Comparison of ENCODE assay signal across 23 cellular contexts in the genomic region with DNA sequence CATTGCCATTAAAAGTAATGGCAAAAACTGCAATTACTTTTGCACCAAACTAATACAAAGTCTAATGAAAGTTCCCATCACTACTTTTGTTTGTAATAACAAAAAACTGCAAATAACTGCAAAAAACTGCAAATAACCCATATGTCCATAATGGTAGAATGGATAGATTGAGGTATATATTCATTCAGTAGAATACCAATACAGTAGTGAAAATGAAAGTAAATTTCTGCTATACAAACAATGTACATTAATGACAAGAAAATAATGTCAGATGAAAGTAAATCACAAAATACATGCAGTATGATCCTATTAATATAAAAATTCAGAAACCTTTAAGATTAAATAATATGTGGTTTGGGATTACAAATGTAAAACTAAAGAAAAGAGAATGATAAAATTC. TPM values are rescaled to one million over a fixed set of nuclear protein-coding genes. Genes with fewer than 3 reads are reported as not detected.
A peak's percentile ranks its signal among the peaks of the same experiment; 100 is the strongest.
DNase-seq lines count a peak whose midpoint lies in the region; ATAC-seq, FAIRE-seq and TF ChIP-seq lines count a peak whose summit lies in the region.
"Had no signal": no experiment of that assay in that cellular context is flagged by ENCODE, and none has a peak within 500 bp of the region (broad histone marks: within the 10 kb centered on the region; RNA-seq: fewer than 3 reads in every experiment).

No MANE protein-coding gene starts in this region.

- peak; percentile 94 for FAIRE-seq in A204.1 (lab: Jason Lieb, UNC)
- FAIRE-seq in A549 (lab: Jason Lieb, UNC): no peak
- FAIRE-seq in GM12892 (lab: Jason Lieb, UNC): no peak

- TF ChIP-seq RAD21 in A549 (conservative IDR thresholded peaks at IDR 0.05 in 1 of 2, IDR thresholded peaks at IDR 0.05 in 1 of 2): no peak

- H3K79me2 ChIP-seq in Loucy (ENCODE audit: insufficient read depth, low read length): no peaks in the 10 kb centered on the region

- ATAC-seq in A549: no peak
- no peak for ATAC-seq in central memory CD8-positive, alpha-beta T cell (replicated peaks; ENCODE audit: extremely low read depth, poor library complexity, severe bottlenecking)
- ATAC-seq: psoas muscle had no signal

- H3K4me1 ChIP-seq in A549 (peaks cover 9% of the 10 kb centered on the region; the same call in 2 of the 3 replicates), Loucy (ENCODE audit: insufficient read depth, low read length, poor library complexity, severe bottlenecking) (peaks cover 11% of the 10 kb centered on the region)
- H3K4me1 ChIP-seq: Peyer's patch, psoas muscle had no signal

- no peaks in the 10 kb centered on the region for H3K27me3 ChIP-seq in Loucy (ENCODE audit: insufficient read depth, low read length, poor library complexity, severe bottlenecking)
- H3K27me3 ChIP-seq: BE2C, Peyer's patch had no signal

- peak overlapping the region; percentile 9 for H3K4me3 Mint-ChIP-seq in central memory CD8-positive, alpha-beta T cell
- H3K4me3 Mint-ChIP-seq: activated CD4-positive, alpha-beta memory T cell treated with anti-CD3 and anti-CD28 coated beads, Interleukin-2, amount 10 ng/mL, durations not matched to agents 7 days and 5 days; nephron had no signal

- H3K4me3 ChIP-seq in A549: no peak overlapping the region
- peak overlapping the region; percentile 64 for H3K4me3 ChIP-seq in Loucy (ENCODE audit: low read length, poor library complexity, severe bottlenecking)
- H3K4me3 ChIP-seq: Peyer's patch, psoas muscle, smooth muscle cell, thoracic aorta had no signal

- peaks cover 8% of the 10 kb centered on the region; the same call in 1 of the 2 replicates for H3K36me3 ChIP-seq in Loucy (ENCODE audit: insufficient read depth, low read length)
- H3K36me3 ChIP-seq: BE2C had no signal

- no peak overlapping the region for H3K9ac ChIP-seq in Loucy (ENCODE audit: low read depth, low read length, poor library complexity, severe bottlenecking)

- no peaks in the 10 kb centered on the region for H4K20me1 ChIP-seq in Loucy (ENCODE audit: insufficient read depth, low read length, poor library complexity, severe bottlenecking)

- TF ChIP-seq POLR2A in A549 (IDR thresholded peaks at IDR 0.05; ENCODE audit: low read length) (no peak), GM12892 (IDR thresholded peaks at IDR 0.05; ENCODE audit: low read depth, low read length) (no peak)

- no peak for TF ChIP-seq EP300 in A549 (IDR thresholded peaks at IDR 0.05)

- no peaks in the 10 kb centered on the region for H3F3A ChIP-seq in Loucy (ENCODE audit: low read depth)

- peak overlapping the region; percentile 91 for H3K27ac Mint-ChIP-seq in central memory CD8-positive, alpha-beta T cell (ENCODE audit: low read depth)
- H3K27ac Mint-ChIP-seq: activated CD4-positive, alpha-beta memory T cell treated with anti-CD3 and anti-CD28 coated beads, Interleukin-2, amount 10 ng/mL, durations not matched to agents 7 days and 5 days; nephron had no signal

- peaks cover 14% of the 10 kb centered on the region for H3K4me1 Mint-ChIP-seq in central memory CD8-positive, alpha-beta T cell
- H3K4me1 Mint-ChIP-seq: nephron had no signal

- H3K9me3 ChIP-seq in A549 (no peaks in the 10 kb centered on the region), Loucy (ENCODE audit: insufficient read depth, low read depth, low read length) (no peaks in the 10 kb centered on the region)
- H3K9me3 ChIP-seq: BE2C, Peyer's patch, psoas muscle, thoracic aorta had no signal

- CTCF ChIA-PET in A549 (lab: Yijun Ruan, JAX): interaction anchor here (1.0 kb wide), 1 partner anchor 40 kb away, joined by 3 read pairs; no protein-coding TSS in a partner anchor

- no peaks in the 10 kb centered on the region for H3K9me3 Mint-ChIP-seq in central memory CD8-positive, alpha-beta T cell
- H3K9me3 Mint-ChIP-seq: activated CD4-positive, alpha-beta memory T cell treated with anti-CD3 and anti-CD28 coated beads, Interleukin-2, amount 10 ng/mL, durations not matched to agents 7 days and 5 days; nephron had no signal

- H3K27ac ChIP-seq in A549: no peak overlapping the region
- H3K27ac ChIP-seq: Peyer's patch, psoas muscle, thoracic aorta had no signal

- H3K4me2 ChIP-seq in A549 (peak overlapping the region; percentile 25; the same call in 1 of the 3 replicates), Loucy (ENCODE audit: low read depth, low read length, poor library complexity, severe bottlenecking) (peak overlapping the region; percentile 79)
- H3K4me2 ChIP-seq: smooth muscle cell had no signal

- H3K9me2 ChIP-seq in Loucy (replicated peaks; ENCODE audit: low read depth, low read length): no peaks in the 10 kb centered on the region

- peaks cover 11% of the 10 kb centered on the region for H3K36me3 Mint-ChIP-seq in central memory CD8-positive, alpha-beta T cell (ENCODE audit: insufficient read depth)

- DNase-seq in A549 (ENCODE audit: low read depth in 1 of 2, low spot score in 1 of 2) (no peak), HCEC 1CT (no peak), GM12892 (ENCODE audit: insufficient read length) (no peak)
- no peak for DNase-seq in central memory CD8-positive, alpha-beta T cell (ENCODE audit: low spot score in 2 of 2)
- DNase-seq in activated effector memory CD4-positive, alpha-beta T cell treated with Interleukin-2 at 50 U/mL for 16 hours: no peak
- DNase-seq: activated CD4-positive, alpha-beta memory T cell treated with anti-CD3 and anti-CD28 coated beads, Interleukin-2, amount 10 ng/mL, durations not matched to agents 7 days and 5 days; activated effector memory CD4-positive, alpha-beta T cell treated with anti-CD3 and anti-CD28 coated beads, Interleukin-2, amount 50 U/mL, for 16 hours; BE2C; GDM1; hypothalamus; Kasumi-1; kidney glomerular epithelial cell; mesenchymal stem cell; NCI-H1105 treated with DMSO at 0.1 percent for 48 hours; NCI-H82; Peyer's patch; psoas muscle; stimulated activated CD8-positive, alpha-beta memory T cell treated with anti-CD3 and anti-CD28 coated beads, Interleukin-4, amount 100 ng/mL, for 48 hours had no signal

- TF ChIP-seq CTCF in A549 (IDR thresholded peaks at IDR 0.05): no peak
- no peak for TF ChIP-seq CTCF in Loucy (conservative IDR thresholded peaks at IDR 0.05; ENCODE audit: low read length)

- POLR2A ChIA-PET in A549 (lab: Yijun Ruan, JAX): no interaction called here

- no peaks in the 10 kb centered on the region for H3K27me3 Mint-ChIP-seq in central memory CD8-positive, alpha-beta T cell
- H3K27me3 Mint-ChIP-seq: activated CD4-positive, alpha-beta memory T cell treated with anti-CD3 and anti-CD28 coated beads, Interleukin-2, amount 10 ng/mL, durations not matched to agents 7 days and 5 days had no signal

- peak overlapping the region; percentile 13; the same call in 1 of the 2 replicates for H2AFZ ChIP-seq in Loucy (ENCODE audit: low read length)

TF ChIP-seq in A549, 52 proteins besides CTCF, POLR2A, EP300 and RAD21 (continues in another document):
- TF ChIP-seq POLR2AphosphoS2 (conservative IDR thresholded peaks at IDR 0.05; ENCODE audit: low read length) (no peak), CBX2 (IDR thresholded peaks at IDR 0.05; ENCODE audit: borderline replicate concordance, low read depth) (no peak), JUN (IDR thresholded peaks at IDR 0.05) (no peak), HOXB13 (CRISPR knock-in tag; IDR thresholded peaks at IDR 0.05; ENCODE audit: low read depth) (no peak), NPAS2 (CRISPR knock-in tag; IDR thresholded peaks at IDR 0.05; ENCODE audit: borderline replicate concordance) (no peak), FOSB (CRISPR knock-in tag; IDR thresholded peaks at IDR 0.05) (no peak), ZFP36 (IDR thresholded peaks at IDR 0.05; ENCODE audit: borderline replicate concordance, partially characterized antibody) (no peak), RARB (CRISPR knock-in tag; IDR thresholded peaks at IDR 0.05) (no peak)
- TF ChIP-seq, protein P1, sequence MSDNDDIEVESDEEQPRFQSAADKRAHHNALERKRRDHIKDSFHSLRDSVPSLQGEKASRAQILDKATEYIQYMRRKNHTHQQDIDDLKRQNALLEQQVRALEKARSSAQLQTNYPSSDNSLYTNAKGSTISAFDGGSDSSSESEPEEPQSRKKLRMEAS (IDR thresholded peaks at IDR 0.05): no peak
- TF ChIP-seq, protein P2, sequence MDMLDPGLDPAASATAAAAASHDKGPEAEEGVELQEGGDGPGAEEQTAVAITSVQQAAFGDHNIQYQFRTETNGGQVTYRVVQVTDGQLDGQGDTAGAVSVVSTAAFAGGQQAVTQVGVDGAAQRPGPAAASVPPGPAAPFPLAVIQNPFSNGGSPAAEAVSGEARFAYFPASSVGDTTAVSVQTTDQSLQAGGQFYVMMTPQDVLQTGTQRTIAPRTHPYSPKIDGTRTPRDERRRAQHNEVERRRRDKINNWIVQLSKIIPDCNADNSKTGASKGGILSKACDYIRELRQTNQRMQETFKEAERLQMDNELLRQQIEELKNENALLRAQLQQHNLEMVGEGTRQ (IDR thresholded peaks at IDR 0.05): no peak
- TF ChIP-seq, protein P3, sequence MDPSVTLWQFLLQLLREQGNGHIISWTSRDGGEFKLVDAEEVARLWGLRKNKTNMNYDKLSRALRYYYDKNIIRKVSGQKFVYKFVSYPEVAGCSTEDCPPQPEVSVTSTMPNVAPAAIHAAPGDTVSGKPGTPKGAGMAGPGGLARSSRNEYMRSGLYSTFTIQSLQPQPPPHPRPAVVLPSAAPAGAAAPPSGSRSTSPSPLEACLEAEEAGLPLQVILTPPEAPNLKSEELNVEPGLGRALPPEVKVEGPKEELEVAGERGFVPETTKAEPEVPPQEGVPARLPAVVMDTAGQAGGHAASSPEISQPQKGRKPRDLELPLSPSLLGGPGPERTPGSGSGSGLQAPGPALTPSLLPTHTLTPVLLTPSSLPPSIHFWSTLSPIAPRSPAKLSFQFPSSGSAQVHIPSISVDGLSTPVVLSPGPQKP (IDR thresholded peaks at IDR 0.05; ENCODE audit: low read depth, low read length): no peak

RNA-seq across cellular contexts. Expression of a gene that starts 41.3 kb away (rescaled TPM):
- polyA plus RNA-seq in A549 (2011; rRNA removed) (5.7 and 10.6 TPM in 2 replicates), A549 (2017; fragmentation: RNase III; extraction: RNeasy Plus Mini Kit Qiagen cat#74134 plus additional on column Dnase treatment) (7.1 to 8.0 TPM (median 7.3 TPM) in 3 replicates)
- 1.8 and 2.1 TPM in 2 replicates for polyA plus RNA-seq in A549 (2012; cell fraction: cytosol; rRNA removed)
- polyA plus RNA-seq in A549 (2012; cell fraction: nucleus; rRNA removed): 2.0 and 3.7 TPM in 2 replicates
- polyA minus RNA-seq in A549 (2011; rRNA and poly(A)+ RNA removed): 3.2 and 3.9 TPM in 2 replicates
- polyA plus RNA-seq in GM12892 (2012; ENCODE audit: missing spikeins): 11.0 TPM

RNA-seq across cellular contexts. Expression of a gene that starts 54.0 kb away (rescaled TPM):
- polyA plus RNA-seq in A549 (2011; rRNA removed): 22.4 and 23.4 TPM in 2 replicates
- 4.2 and 4.5 TPM in 2 replicates for polyA plus RNA-seq in A549 (2012; cell fraction: cytosol; rRNA removed)
- 5.2 and 6.8 TPM in 2 replicates for polyA plus RNA-seq in A549 (2012; cell fraction: nucleus; rRNA removed)
- polyA plus RNA-seq in A549 (2017; fragmentation: RNase III; extraction: RNeasy Plus Mini Kit Qiagen cat#74134 plus additional on column Dnase treatment): 12.8 to 14.6 TPM (median 13.0 TPM) in 3 replicates
- 9.3 and 10.5 TPM in 2 replicates for polyA minus RNA-seq in A549 (2011; rRNA and poly(A)+ RNA removed)
- polyA plus RNA-seq in GM12892 (2012; ENCODE audit: missing spikeins): 19.9 TPM
